ENCODE assay signal across 23 cellular contexts in the genomic region with DNA sequence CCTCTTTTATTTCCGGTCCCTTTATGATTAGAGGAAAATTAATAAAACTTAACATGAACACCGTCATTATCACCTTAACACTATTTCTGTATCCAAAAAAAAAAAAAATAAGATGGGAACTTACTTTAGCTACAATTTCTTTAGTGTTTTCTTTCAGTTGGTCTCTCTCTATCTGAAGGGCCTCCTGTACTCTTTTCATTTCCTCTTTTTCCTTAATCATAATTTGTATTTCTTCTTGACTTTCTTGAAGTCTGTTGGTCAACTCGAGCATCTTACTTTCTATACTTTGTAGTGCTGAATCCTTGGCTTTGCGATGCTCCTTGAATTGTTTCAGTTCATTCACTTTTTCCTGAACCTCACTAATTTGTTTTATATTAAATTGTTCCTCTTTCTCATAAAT.
"Had no signal": no experiment of that assay in that cellular context is flagged by ENCODE, and none has a peak within 500 bp of the region (broad histone marks: within the 10 kb centered on the region; RNA-seq: fewer than 3 reads in every experiment).

No MANE protein-coding gene starts in this region.

- H3K9me3 Mint-ChIP-seq: activated CD4-positive, alpha-beta memory T cell treated with anti-CD3 and anti-CD28 coated beads, Interleukin-2, amount 10 ng/mL, durations not matched to agents 7 days and 5 days; endodermal cell; natural killer cell treated with Interleukin-12 subunit alpha and Interleukin-12 subunit beta and Interleukin-15 and Interleukin-18, amount 100 ng/mL, for 72 hours; stimulated activated naive CD8-positive, alpha-beta T cell treated with anti-CD3 and anti-CD28 coated beads, Interleukin-15, Interleukin-2, amounts not matched to agents 100 ng/mL and 50 ng/mL, for 24 hours had no signal

- H3K9me3 ChIP-seq: gastroesophageal sphincter, heart left ventricle, pancreas, psoas muscle, right atrium auricular region, tibial artery had no signal

- FAIRE-seq: islet of Langerhans, pancreas had no signal

- ATAC-seq: activated CD4-positive, CD25-positive, alpha-beta regulatory T cell treated with anti-CD3 and anti-CD28 coated beads, Interleukin-2, amount 50 U/mL, for 24 hours; activated naive CD8-positive, alpha-beta T cell treated with anti-CD3 and anti-CD28 coated beads, Interleukin-2, amount 50 U/mL, for 24 hours; gastroesophageal sphincter; heart left ventricle; left ventricle myocardium superior; natural killer cell treated with Interleukin-12 subunit alpha and Interleukin-12 subunit beta and Interleukin-15 and Interleukin-18, amount 100 ng/mL, for 72 hours; pancreas; psoas muscle had no signal

- H3K27ac ChIP-seq: coronary artery, epithelial cell of prostate, gastroesophageal sphincter, heart left ventricle, pancreas, psoas muscle, right atrium auricular region, tibial artery, VCaP had no signal

- H3K27ac Mint-ChIP-seq: activated CD4-positive, alpha-beta memory T cell treated with anti-CD3 and anti-CD28 coated beads, Interleukin-2, amount 10 ng/mL, durations not matched to agents 7 days and 5 days; activated CD4-positive, alpha-beta T cell treated with anti-CD3 and anti-CD28 coated beads, Interleukin-2, amount 10 ng/mL, durations not matched to agents 24 days and 14 days; activated naive CD8-positive, alpha-beta T cell treated with anti-CD3 and anti-CD28 coated beads, Interleukin-2, amount 50 U/mL, for 24 hours; endodermal cell; natural killer cell treated with Interleukin-12 subunit alpha and Interleukin-12 subunit beta and Interleukin-15 and Interleukin-18, amount 100 ng/mL, for 72 hours; stimulated activated naive CD8-positive, alpha-beta T cell treated with anti-CD3 and anti-CD28 coated beads, Interleukin-15, Interleukin-2, amounts not matched to agents 100 ng/mL and 50 ng/mL, for 24 hours had no signal

- H3K27me3 ChIP-seq: gastroesophageal sphincter, heart left ventricle, pancreas, right atrium auricular region, tibial artery had no signal

- H3K27me3 Mint-ChIP-seq: activated CD4-positive, alpha-beta memory T cell treated with anti-CD3 and anti-CD28 coated beads, Interleukin-2, amount 10 ng/mL, durations not matched to agents 7 days and 5 days; activated CD4-positive, alpha-beta T cell treated with anti-CD3 and anti-CD28 coated beads, Interleukin-2, amount 10 ng/mL, durations not matched to agents 24 days and 14 days; activated naive CD8-positive, alpha-beta T cell treated with anti-CD3 and anti-CD28 coated beads, Interleukin-2, amount 50 U/mL, for 24 hours; natural killer cell treated with Interleukin-12 subunit alpha and Interleukin-12 subunit beta and Interleukin-15 and Interleukin-18, amount 100 ng/mL, for 72 hours; stimulated activated naive CD8-positive, alpha-beta T cell treated with anti-CD3 and anti-CD28 coated beads, Interleukin-15, Interleukin-2, amounts not matched to agents 100 ng/mL and 50 ng/mL, for 24 hours had no signal

- H3K4me3 Mint-ChIP-seq: activated CD4-positive, alpha-beta memory T cell treated with anti-CD3 and anti-CD28 coated beads, Interleukin-2, amount 10 ng/mL, durations not matched to agents 7 days and 5 days; activated CD4-positive, alpha-beta T cell treated with anti-CD3 and anti-CD28 coated beads, Interleukin-2, amount 10 ng/mL, durations not matched to agents 24 days and 14 days; activated naive CD8-positive, alpha-beta T cell treated with anti-CD3 and anti-CD28 coated beads, Interleukin-2, amount 50 U/mL, for 24 hours; endodermal cell; natural killer cell treated with Interleukin-12 subunit alpha and Interleukin-12 subunit beta and Interleukin-15 and Interleukin-18, amount 100 ng/mL, for 72 hours; stimulated activated naive CD8-positive, alpha-beta T cell treated with anti-CD3 and anti-CD28 coated beads, Interleukin-15, Interleukin-2, amounts not matched to agents 100 ng/mL and 50 ng/mL, for 24 hours had no signal

- H3K36me3 ChIP-seq: gastroesophageal sphincter, heart left ventricle, pancreas, right atrium auricular region, tibial artery had no signal

- H3K4me1 ChIP-seq: gastroesophageal sphincter, heart left ventricle, pancreas, psoas muscle, right atrium auricular region, tibial artery had no signal

- H3K4me3 ChIP-seq: coronary artery, gastroesophageal sphincter, heart left ventricle, pancreas, psoas muscle, right atrium auricular region, tibial artery had no signal

- DNase-seq: activated CD4-positive, alpha-beta memory T cell treated with anti-CD3 and anti-CD28 coated beads, Interleukin-2, amount 10 ng/mL, durations not matched to agents 7 days and 5 days; activated CD4-positive, alpha-beta T cell treated with anti-CD3 and anti-CD28 coated beads, Interleukin-2, amount 10 ng/mL, durations not matched to agents 24 days and 14 days; activated effector memory CD4-positive, alpha-beta T cell treated with anti-CD3 and anti-CD28 coated beads, Interleukin-2, amount 50 U/mL, for 16 hours; activated naive CD4-positive, alpha-beta T cell treated with anti-CD3 and anti-CD28 coated beads, Interleukin-2, amount 50 U/mL, for 16 hours; activated naive CD8-positive, alpha-beta T cell treated with anti-CD3 and anti-CD28 coated beads, Interleukin-2, amount 50 U/mL, for 24 hours; cerebellar nuclear complex; endodermal cell; heart left ventricle; left ventricle myocardium superior; midbrain; pancreas; psoas muscle; stimulated activated CD4-positive, alpha-beta T cell treated with anti-CD3 and anti-CD28 coated beads, Interleukin-4, amount 100 ng/mL, for 4 hours; tibial artery had no signal
